8 cellular contexts compared by ENCODE assay signal in genomic region chr3:55485208-55485791, GRCh38. TPM values are rescaled to one million over a fixed set of nuclear protein-coding genes. Genes with fewer than 3 reads are reported as not detected.
A peak's percentile ranks its signal among the peaks of the same experiment; 100 is the strongest.
DNase-seq lines count a peak whose midpoint lies in the region; ATAC-seq and TF ChIP-seq lines count a peak whose summit lies in the region.

No MANE protein-coding gene starts in this region.

- TF ChIP-seq CTCF in MCF 10A (IDR thresholded peaks at IDR 0.05; ENCODE audit: unreplicated experiment) = peak; percentile 63

- peaks cover 14% of the 10 kb centered on the region for H3K4me1 ChIP-seq in NT2/D1 (ENCODE audit: insufficient read depth, insufficient read length)

- H3K9me3 Mint-ChIP-seq in MCF 10A (ENCODE audit: unreplicated experiment) = no peaks in the 10 kb centered on the region
- H3K9me3 Mint-ChIP-seq in effector memory CD8-positive, alpha-beta T cell = peaks cover 0 to 1% of the 10 kb centered on the region in 2 donors

- peak overlapping the region; percentile 91 for H3K9ac ChIP-seq in NT2/D1 (ENCODE audit: insufficient read length, low read depth)

- peak overlapping the region in 15 of 21 experiments; percentile 15 to 96 (median 84) for H3K27ac ChIP-seq in skin epidermis

- BruUV-seq in MCF 10A (replicated peaks; lab: Mats Ljungman, UMichigan) = no TSS peak

- H3K4me3 Mint-ChIP-seq in MCF 10A (ENCODE audit: unreplicated experiment) = peak overlapping the region; percentile 97
- no peak overlapping the region for H3K4me3 Mint-ChIP-seq in effector memory CD8-positive, alpha-beta T cell

- ATAC-seq in GM18909 (IDR thresholded peaks at IDR 0.05; ENCODE audit: poor library complexity, unreplicated experiment) (peak; percentile 79), HG03432 (IDR thresholded peaks at IDR 0.05; ENCODE audit: unreplicated experiment) (peak; percentile 68)
- ATAC-seq in effector memory CD8-positive, alpha-beta T cell (replicated peaks) = no peak

- intact Hi-C loops in MCF 10A (cut with micrococcal nuclease) = loop anchor here (1.0 to 10.0 kb wide), 8 partner anchors 137 to 628 kb away; no protein-coding TSS in a partner anchor

- H3K36me3 Mint-ChIP-seq in MCF 10A (ENCODE audit: insufficient read depth, unreplicated experiment) = peaks cover 5% of the 10 kb centered on the region
- H3K36me3 Mint-ChIP-seq in effector memory CD8-positive, alpha-beta T cell (ENCODE audit: insufficient read depth) = no peaks in the 10 kb centered on the region

- H3K27me3 Mint-ChIP-seq in MCF 10A (ENCODE audit: insufficient read depth, unreplicated experiment) = no peaks in the 10 kb centered on the region
- H3K27me3 Mint-ChIP-seq in effector memory CD8-positive, alpha-beta T cell = peaks cover 72 to 100% of the 10 kb centered on the region in 2 donors

- H3K36me3 ChIP-seq in NT2/D1 (ENCODE audit: insufficient read depth, insufficient read length, low read length) = peaks cover 41% of the 10 kb centered on the region

- CTCF ChIA-PET in MCF 10A (lab: Yijun Ruan, JAX) = interaction anchor here (0.6 to 2.8 kb wide), 13 partner anchors 20 to 1439 kb away, joined by 3 to 28 read pairs (median 4); no protein-coding TSS in a partner anchor

- peaks cover 16% of the 10 kb centered on the region; the same call in 1 of the 2 replicates for H3K9me3 ChIP-seq in NT2/D1 (ENCODE audit: insufficient read depth, low read length)
- no peaks in the 10 kb centered on the region for H3K9me3 ChIP-seq in iPS-18c (ENCODE audit: control insufficient read depth, insufficient read depth, low read length)

- DNase-seq in Ammon's horn (ENCODE audit: low spot score) (peak; percentile 82), NT2/D1 (ENCODE audit: low read depth, low spot score) (no peak), MCF 10A (ENCODE audit: unreplicated experiment) (peak; percentile 81)
- no peak for DNase-seq in effector memory CD8-positive, alpha-beta T cell

- peak overlapping the region; percentile 79 for H3K27ac Mint-ChIP-seq in MCF 10A (ENCODE audit: low read depth, unreplicated experiment)
- H3K27ac Mint-ChIP-seq in effector memory CD8-positive, alpha-beta T cell = no peak overlapping the region

- peak overlapping the region; percentile 84 for H3K4me3 ChIP-seq in NT2/D1 (ENCODE audit: insufficient read length, low read depth)
- peak overlapping the region; percentile 71 for H3K4me3 ChIP-seq in iPS-18c (ENCODE audit: insufficient read depth, low read depth, low read length)
- peak overlapping the region; percentile 51 to 84 (median 60) for H3K4me3 ChIP-seq in skin epidermis

- POLR2A ChIA-PET in MCF 10A (lab: Yijun Ruan, JAX) = interaction anchor here (0.8 to 1.6 kb wide), 3 partner anchors 9 to 399 kb away, joined by 3 to 4 read pairs (median 3); no protein-coding TSS in a partner anchor

- H3K27me3 ChIP-seq in NT2/D1 (ENCODE audit: insufficient read depth, insufficient read length) = no peaks in the 10 kb centered on the region

- peaks cover 22% of the 10 kb centered on the region for H3K4me1 Mint-ChIP-seq in MCF 10A (ENCODE audit: insufficient read depth, unreplicated experiment)
- H3K4me1 Mint-ChIP-seq in effector memory CD8-positive, alpha-beta T cell (ENCODE audit: low read depth in 2 of 2) = peaks cover 0 to 8% of the 10 kb centered on the region in 2 donors

RNA-seq across cellular contexts. Expression of gene WNT5A, which starts 1.8 kb away (rescaled TPM):
- 9.5 and 14.5 TPM in 2 replicates for total RNA-seq in MCF 10A (2022)

Comparison
In these comparisons a context has a peak if more than half of its experiments do, and no peak if none do; other contexts are left out.
1. DNase-seq: peak in Ammon's horn (single experiment) and MCF 10A (single experiment); none in NT2/D1 (single experiment) and effector memory CD8-positive, alpha-beta T cell (0 of 3).
2. Peak in every context shown above with its lines, with median percentiles within 50 percentile points of each other: H3K4me3 ChIP-seq.